Comparison of ENCODE assay signal across 21 cellular contexts in the genomic region with DNA sequence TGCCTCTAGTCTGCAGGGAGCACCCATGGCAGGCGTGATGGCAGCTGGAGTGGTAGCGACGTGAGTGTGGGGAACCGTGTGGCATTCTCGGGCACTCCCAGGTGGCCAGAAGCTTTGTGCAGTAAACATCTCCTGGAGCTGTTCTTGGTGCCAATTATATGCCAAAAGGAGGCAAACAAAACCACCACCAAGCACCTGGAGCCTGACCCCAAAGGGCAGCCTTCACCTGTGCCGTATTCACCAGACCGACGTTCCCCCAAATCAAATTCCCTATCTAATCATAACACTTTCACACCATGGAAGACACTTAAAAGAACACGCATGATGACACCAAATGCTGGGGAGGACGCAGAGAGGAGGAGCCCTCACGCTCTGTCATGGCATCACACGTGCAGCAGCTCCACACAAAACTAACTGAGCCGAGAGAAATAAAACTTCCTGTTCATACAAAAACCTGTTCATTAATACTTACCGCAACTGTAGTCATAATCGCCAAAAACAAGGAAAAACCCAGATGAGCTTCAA.
DNase-seq lines count a peak whose midpoint lies in the region; ATAC-seq and TF ChIP-seq lines count a peak whose summit lies in the region.
"Had no signal": no experiment of that assay in that cellular context is flagged by ENCODE, and none has a peak within 500 bp of the region (broad histone marks: within the 10 kb centered on the region; RNA-seq: fewer than 3 reads in every experiment).

No MANE protein-coding gene starts in this region.

- peaks cover 2% of the 10 kb centered on the region; the same call in 1 of the 2 replicates for H3K79me2 ChIP-seq in SK-N-SH (ENCODE audit: insufficient read depth)

- H3K27ac Mint-ChIP-seq in endothelial cell (ENCODE audit: unreplicated experiment): peak overlapping the region; percentile 1
- H3K27ac Mint-ChIP-seq: activated naive CD4-positive, alpha-beta T cell treated with anti-CD3 and anti-CD28 coated beads for 36 hours had no signal

- H3K27me3 ChIP-seq in BLaER1 (no peaks in the 10 kb centered on the region), A673 (replicated peaks; ENCODE audit: insufficient read depth, low read depth, low read length, poor library complexity) (no peaks in the 10 kb centered on the region), SK-N-SH (ENCODE audit: insufficient read depth) (no peaks in the 10 kb centered on the region)
- H3K27me3 ChIP-seq: cardiac muscle cell, pancreas, right atrium auricular region had no signal

- H3K9me3 ChIP-seq in BLaER1 (peaks cover 29% of the 10 kb centered on the region), A673 (ENCODE audit: low read depth, low read length, poor library complexity, severe bottlenecking) (no peaks in the 10 kb centered on the region), SK-N-SH (no peaks in the 10 kb centered on the region)
- H3K9me3 ChIP-seq: HAP-1, pancreas had no signal

- H3K27me3 Mint-ChIP-seq in endothelial cell (ENCODE audit: unreplicated experiment): peaks cover 2% of the 10 kb centered on the region

- no peaks in the 10 kb centered on the region for H3F3A ChIP-seq in SK-N-SH (replicated peaks; ENCODE audit: insufficient read depth)

- peak overlapping the region; percentile 85 for H3K27ac ChIP-seq in BLaER1
- H3K27ac ChIP-seq in A673 (ENCODE audit: low read depth, low read length, poor library complexity, severe bottlenecking): no peak overlapping the region
- H3K27ac ChIP-seq in SK-N-SH (ENCODE audit: low read depth in 2 of 2, low read length in 1 of 2): no peak overlapping the region; a peak in 1 of 4 replicates
- H3K27ac ChIP-seq: cardiac muscle cell, pancreas, right atrium auricular region had no signal

- H3K4me3 Mint-ChIP-seq in endothelial cell (ENCODE audit: unreplicated experiment): peak overlapping the region; percentile 21
- H3K4me3 Mint-ChIP-seq: activated naive CD4-positive, alpha-beta T cell treated with anti-CD3 and anti-CD28 coated beads for 36 hours had no signal

- TF ChIP-seq RAD21 in SK-N-SH (IDR thresholded peaks at IDR 0.05; ENCODE audit: low read length): no peak

- no peak for TF ChIP-seq CTCF in endothelial cell (IDR thresholded peaks at IDR 0.05; ENCODE audit: unreplicated experiment)
- TF ChIP-seq CTCF in A673 (conservative IDR thresholded peaks at IDR 0.05; ENCODE audit: low read depth, low read length): no peak
- TF ChIP-seq CTCF in SK-N-SH (IDR thresholded peaks at IDR 0.05): no peak

- H3K36me3 ChIP-seq in BLaER1 (peaks cover 25% of the 10 kb centered on the region), A673 (ENCODE audit: insufficient read depth, low read length, poor library complexity, severe bottlenecking) (no peaks in the 10 kb centered on the region), SK-N-SH (replicated peaks in 1 of 2; ENCODE audit: control insufficient read depth in 1 of 2, insufficient read depth in 2 of 2, low read length in 1 of 2) (peaks cover 20 to 33% of the 10 kb centered on the region in 2 experiments)
- H3K36me3 ChIP-seq: cardiac muscle cell, HAP-1, pancreas, right atrium auricular region had no signal

- DNase-seq in endothelial cell (ENCODE audit: low spot score) (no peak), A673 (ENCODE audit: low spot score) (no peak), SK-N-SH (no peak), NCI-H2107 (lab: John Stamatoyannopoulos, UW) (no peak)
- DNase-seq in central memory CD4-positive, alpha-beta T cell: no peak
- DNase-seq: activated naive CD4-positive, alpha-beta T cell treated with anti-CD3 and anti-CD28 coated beads for 36 hours; activated T-cell treated with anti-CD3 and anti-CD28 coated beads, Interleukin-2, amount 50 U/mL, for 48 hours; dermis blood vessel endothelial cell; mammary epithelial cell; NCI-H1048; NCI-H187 treated with DMSO at 0.1 percent for 48 hours; NCI-H2227 treated with DMSO at 0.1 percent for 48 hours; pancreas; Right ventricle myocardium superior; substantia nigra had no signal

- ATAC-seq in GM19025 (IDR thresholded peaks at IDR 0.05; ENCODE audit: low read depth, unreplicated experiment): peak; percentile 56
- peak; percentile 36 for ATAC-seq in HG03108 (IDR thresholded peaks at IDR 0.05; ENCODE audit: unreplicated experiment)
- ATAC-seq: pancreas had no signal

- H3K9me3 Mint-ChIP-seq in endothelial cell (ENCODE audit: unreplicated experiment): no peaks in the 10 kb centered on the region

- CTCF ChIA-PET in A673 (lab: Charles Lee): no interaction called here
- CTCF ChIA-PET in SK-N-SH (lab: Yijun Ruan, JAX): interaction anchor here (1.1 to 1.8 kb wide), 3 partner anchors 9 to 38 kb away, joined by 3 to 4 read pairs (median 3); no protein-coding TSS in a partner anchor

- POLR2A ChIA-PET in A673 (lab: Charles Lee; ENCODE audit: low non-redundant PET) (no interaction called here), SK-N-SH (lab: Yijun Ruan, JAX) (no interaction called here)

- H3K4me3 ChIP-seq in BLaER1 (peak overlapping the region; percentile 53), A673 (ENCODE audit: low read depth, low read length, poor library complexity, severe bottlenecking) (no peak overlapping the region), SK-N-SH (ENCODE audit: low read depth in 2 of 2, low read length in 1 of 2) (no peak overlapping the region)
- H3K4me3 ChIP-seq: cardiac muscle cell, HAP-1, pancreas, right atrium auricular region had no signal

- H3K4me1 ChIP-seq in BLaER1 (peaks cover 78% of the 10 kb centered on the region), A673 (ENCODE audit: insufficient read depth, low read length, poor library complexity, severe bottlenecking) (peaks cover 11% of the 10 kb centered on the region), SK-N-SH (ENCODE audit: control insufficient read depth in 1 of 2, insufficient read depth in 2 of 2, low read depth in 1 of 2, low read length in 1 of 2) (peaks cover 0 to 11% of the 10 kb centered on the region in 2 experiments; a peak in 1 of 4 replicates)
- H3K4me1 ChIP-seq: HAP-1, pancreas, right atrium auricular region had no signal

- H3K36me3 Mint-ChIP-seq in endothelial cell (ENCODE audit: low read depth, unreplicated experiment): peaks cover 32% of the 10 kb centered on the region

- TF ChIP-seq EP300 in SK-N-SH (IDR thresholded peaks at IDR 0.05; ENCODE audit: borderline replicate concordance in 1 of 2, low read depth in 1 of 2, low read length in 1 of 2): no peak

- H3K4me1 Mint-ChIP-seq in endothelial cell (ENCODE audit: unreplicated experiment): no peaks in the 10 kb centered on the region

- no peak overlapping the region for H2AFZ ChIP-seq in SK-N-SH (ENCODE audit: low read depth)

- no peaks in the 10 kb centered on the region for H3K9me2 ChIP-seq in SK-N-SH

- intact Hi-C loops in A673 (cut with micrococcal nuclease; ENCODE audit: unreplicated experiment): no loop called here

- no TSS peak for BruUV-seq in A673 (replicated peaks; lab: Mats Ljungman, UMichigan)

- peak overlapping the region; percentile 96 for H3K4me2 ChIP-seq in BLaER1
- H3K4me2 ChIP-seq in SK-N-SH: no peak overlapping the region

- peak overlapping the region; percentile 71 for H3K9ac ChIP-seq in BLaER1
- no peak overlapping the region for H3K9ac ChIP-seq in SK-N-SH

- 96% methylated on average over 15 of the region's 15 CpGs for WGBS in SK-N-SH (ENCODE audit: low lambda C conversion rate)

- H4K20me1 ChIP-seq in BLaER1 (no peaks in the 10 kb centered on the region), SK-N-SH (ENCODE audit: insufficient read depth) (peaks cover 5% of the 10 kb centered on the region; the same call in 1 of the 2 replicates)

TF ChIP-seq in SK-N-SH, 30 proteins besides CTCF, POLR2A, EP300 and RAD21 (continues in another document):
- TF ChIP-seq EZH2phosphoT487 (IDR thresholded peaks at IDR 0.05; ENCODE audit: borderline replicate concordance, low read depth) (no peak), JUND (IDR thresholded peaks at IDR 0.05) (no peak), GATA2 (CRISPR knock-in tag; IDR thresholded peaks at IDR 0.05) (no peak), ELF1 (IDR thresholded peaks at IDR 0.05) (no peak), GABPA (IDR thresholded peaks at IDR 0.05; ENCODE audit: low read depth) (no peak), RXRA (IDR thresholded peaks at IDR 0.05; ENCODE audit: borderline replicate concordance, low read depth) (no peak), MXI1 (IDR thresholded peaks at IDR 0.05; ENCODE audit: low read depth, low read length) (no peak), FOXM1 (IDR thresholded peaks at IDR 0.05; ENCODE audit: low read depth) (no peak), CHD2 (IDR thresholded peaks at IDR 0.05; ENCODE audit: low read length, partially characterized antibody) (no peak)
- TF ChIP-seq, protein P1, sequence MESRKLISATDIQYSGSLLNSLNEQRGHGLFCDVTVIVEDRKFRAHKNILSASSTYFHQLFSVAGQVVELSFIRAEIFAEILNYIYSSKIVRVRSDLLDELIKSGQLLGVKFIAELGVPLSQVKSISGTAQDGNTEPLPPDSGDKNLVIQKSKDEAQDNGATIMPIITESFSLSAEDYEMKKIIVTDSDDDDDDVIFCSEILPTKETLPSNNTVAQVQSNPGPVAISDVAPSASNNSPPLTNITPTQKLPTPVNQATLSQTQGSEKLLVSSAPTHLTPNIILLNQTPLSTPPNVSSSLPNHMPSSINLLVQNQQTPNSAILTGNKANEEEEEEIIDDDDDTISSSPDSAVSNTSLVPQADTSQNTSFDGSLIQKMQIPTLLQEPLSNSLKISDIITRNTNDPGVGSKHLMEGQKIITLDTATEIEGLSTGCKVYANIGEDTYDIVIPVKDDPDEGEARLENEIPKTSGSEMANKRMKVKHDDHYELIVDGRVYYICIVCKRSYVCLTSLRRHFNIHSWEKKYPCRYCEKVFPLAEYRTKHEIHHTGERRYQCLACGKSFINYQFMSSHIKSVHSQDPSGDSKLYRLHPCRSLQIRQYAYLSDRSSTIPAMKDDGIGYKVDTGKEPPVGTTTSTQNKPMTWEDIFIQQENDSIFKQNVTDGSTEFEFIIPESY (IDR thresholded peaks at IDR 0.05; ENCODE audit: borderline replicate concordance, low read depth): no peak
- TF ChIP-seq, protein P2, sequence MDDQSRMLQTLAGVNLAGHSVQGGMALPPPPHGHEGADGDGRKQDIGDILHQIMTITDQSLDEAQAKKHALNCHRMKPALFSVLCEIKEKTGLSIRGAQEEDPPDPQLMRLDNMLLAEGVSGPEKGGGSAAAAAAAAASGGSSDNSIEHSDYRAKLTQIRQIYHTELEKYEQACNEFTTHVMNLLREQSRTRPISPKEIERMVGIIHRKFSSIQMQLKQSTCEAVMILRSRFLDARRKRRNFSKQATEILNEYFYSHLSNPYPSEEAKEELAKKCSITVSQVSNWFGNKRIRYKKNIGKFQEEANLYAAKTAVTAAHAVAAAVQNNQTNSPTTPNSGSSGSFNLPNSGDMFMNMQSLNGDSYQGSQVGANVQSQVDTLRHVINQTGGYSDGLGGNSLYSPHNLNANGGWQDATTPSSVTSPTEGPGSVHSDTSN (IDR thresholded peaks at IDR 0.05): no peak
